ENCODE assay signal across 1 cellular context in the genomic region with DNA sequence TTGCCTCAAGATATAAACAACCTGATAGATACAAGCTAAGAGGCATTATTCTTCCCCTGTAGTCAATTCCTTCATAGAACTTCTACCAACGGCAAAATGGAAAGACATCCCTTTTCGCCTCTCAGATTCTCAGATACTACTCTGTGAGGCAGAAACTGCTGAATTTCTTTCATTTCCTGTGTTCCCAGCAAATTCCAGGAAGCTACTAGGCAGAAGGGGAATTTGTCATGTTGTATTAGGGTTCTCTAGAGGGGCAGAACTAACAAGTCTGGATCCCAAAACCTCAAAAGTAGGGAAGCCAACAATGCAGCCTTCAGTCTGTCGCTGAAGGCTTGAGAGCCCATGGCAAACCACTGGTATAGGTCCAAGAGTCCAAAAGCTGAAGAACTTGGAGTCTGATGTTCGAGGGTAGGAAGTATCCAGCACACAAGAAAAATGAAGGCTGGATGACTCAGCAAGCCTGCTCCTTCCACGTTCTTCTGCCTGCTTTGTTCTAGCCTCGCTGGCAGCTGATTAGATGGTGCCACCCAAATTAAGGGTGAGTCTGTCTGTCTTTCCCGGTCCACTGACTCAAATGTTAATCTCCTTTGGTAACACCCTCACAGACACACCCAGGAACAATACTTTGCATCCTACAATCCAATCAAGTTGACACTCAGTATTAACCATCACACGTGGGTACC.
TF ChIP-seq lines count a peak whose summit lies in the region.

No MANE protein-coding gene starts in this region.

TF ChIP-seq in SK-N-SH treated with all-trans-retinoic acid at 6 μM for 48 hours, 23 proteins besides CTCF, POLR2A, EP300 and RAD21 (continued from another document):
- TF ChIP-seq BACH2 (CRISPR knock-in tag; IDR thresholded peaks at IDR 0.05; ENCODE audit: borderline replicate concordance) = no peak
TF ChIP-seq in SK-N-SH treated with all-trans-retinoic acid at 6 μM for 48 hours: peak in this region for 0.
